ENCODE assay signal across 3 cellular contexts in the genomic region with DNA sequence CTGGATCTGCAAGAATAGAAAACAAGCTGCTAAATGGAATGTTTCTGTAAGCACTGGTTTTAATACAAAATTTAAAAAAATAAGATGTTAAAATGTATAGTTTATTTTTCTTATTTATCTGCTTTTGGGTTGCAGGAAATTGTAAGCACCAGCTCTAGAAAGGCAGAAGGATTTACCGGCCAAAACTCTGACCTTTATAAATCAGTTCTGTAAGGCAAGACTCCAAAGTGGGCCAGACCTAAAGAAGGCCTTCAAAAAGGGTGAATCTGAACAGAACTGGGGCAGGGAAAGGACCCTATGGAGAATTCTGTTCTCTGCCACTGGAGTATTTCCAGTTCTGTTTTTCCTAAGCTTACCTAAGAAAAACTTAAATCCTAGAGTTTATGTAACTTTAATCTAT.
"Had no signal": no experiment of that assay in that cellular context is flagged by ENCODE, and none has a peak within 500 bp of the region (broad histone marks: within the 10 kb centered on the region; RNA-seq: fewer than 3 reads in every experiment).

No MANE protein-coding gene starts in this region.

- ATAC-seq: GM12878 had no signal

- DNase-seq: GDM1, GF-D8 had no signal

- H3K4me3 ChIP-seq: GM12878 had no signal
